Comparison of ENCODE assay signal across 7 cellular contexts in genomic region chr12:6338955-6339761, GRCh38. TPM values are rescaled to one million over a fixed set of nuclear protein-coding genes. Genes with fewer than 3 reads are reported as not detected.
DNase-seq lines count a peak whose midpoint lies in the region; TF ChIP-seq lines count a peak whose summit lies in the region.
"Had no signal": no experiment of that assay in that cellular context is flagged by ENCODE, and none has a peak within 500 bp of the region (broad histone marks: within the 10 kb centered on the region; RNA-seq: fewer than 3 reads in every experiment).

No MANE protein-coding gene starts in this region.

- peaks cover 40% of the 10 kb centered on the region for H3K4me1 Mint-ChIP-seq in activated T-helper 1 cell treated with anti-CD3 and anti-CD28 coated beads, Interleukin-12 subunit alpha, Interleukin-12 subunit beta, Interleukin-2, Interleukin-4 antibody, amounts not matched to agents 30 ng/mL and 10 ng/mL and 1 ng/mL, durations not matched to agents 14 hours and 24 hours and 36 hours (ENCODE audit: low read depth)

- no peak overlapping the region for H3K27ac Mint-ChIP-seq in activated T-helper 1 cell treated with anti-CD3 and anti-CD28 coated beads, Interleukin-12 subunit alpha, Interleukin-12 subunit beta, Interleukin-2, Interleukin-4 antibody, amounts not matched to agents 30 ng/mL and 10 ng/mL and 1 ng/mL, durations not matched to agents 14 hours and 24 hours and 36 hours
- H3K27ac Mint-ChIP-seq: effector memory CD8-positive, alpha-beta T cell had no signal

- H3K4me3 Mint-ChIP-seq in activated T-helper 1 cell treated with anti-CD3 and anti-CD28 coated beads, Interleukin-12 subunit alpha, Interleukin-12 subunit beta, Interleukin-2, Interleukin-4 antibody, amounts not matched to agents 30 ng/mL and 10 ng/mL and 1 ng/mL, durations not matched to agents 14 hours and 24 hours and 36 hours: no peak overlapping the region
- H3K4me3 Mint-ChIP-seq: effector memory CD8-positive, alpha-beta T cell had no signal

- H3K4me3 ChIP-seq in fibroblast of pulmonary artery (replicated peaks; ENCODE audit: low read depth, low read length): peak overlapping the region; percentile 100

- H3K9me3 Mint-ChIP-seq in activated T-helper 1 cell treated with anti-CD3 and anti-CD28 coated beads, Interleukin-12 subunit alpha, Interleukin-12 subunit beta, Interleukin-2, Interleukin-4 antibody, amounts not matched to agents 30 ng/mL and 10 ng/mL and 1 ng/mL, durations not matched to agents 14 hours and 24 hours and 36 hours: no peaks in the 10 kb centered on the region
- H3K9me3 Mint-ChIP-seq: effector memory CD8-positive, alpha-beta T cell had no signal

- intact Hi-C loops in activated T-helper 1 cell treated with anti-CD3 and anti-CD28 coated beads, Interleukin-12 subunit alpha, Interleukin-12 subunit beta, Interleukin-2, Interleukin-4 antibody, amounts not matched to agents 30 ng/mL and 10 ng/mL and 1 ng/mL, durations not matched to agents 14 hours and 24 hours and 36 hours (cut with micrococcal nuclease): loop anchor here (5.0 kb wide), 2 partner anchors 218 to 268 kb away; partner anchors contain the start of genes CHD4 and IFFO1

- no peak for TF ChIP-seq CTCF in fibroblast of pulmonary artery (IDR thresholded peaks at IDR 0.05; ENCODE audit: low read length, missing control alignments)

- H3K36me3 Mint-ChIP-seq in activated T-helper 1 cell treated with anti-CD3 and anti-CD28 coated beads, Interleukin-12 subunit alpha, Interleukin-12 subunit beta, Interleukin-2, Interleukin-4 antibody, amounts not matched to agents 30 ng/mL and 10 ng/mL and 1 ng/mL, durations not matched to agents 14 hours and 24 hours and 36 hours (ENCODE audit: low read depth): peaks cover 11% of the 10 kb centered on the region

- no peaks in the 10 kb centered on the region for H3K27me3 Mint-ChIP-seq in activated T-helper 1 cell treated with anti-CD3 and anti-CD28 coated beads, Interleukin-12 subunit alpha, Interleukin-12 subunit beta, Interleukin-2, Interleukin-4 antibody, amounts not matched to agents 30 ng/mL and 10 ng/mL and 1 ng/mL, durations not matched to agents 14 hours and 24 hours and 36 hours (ENCODE audit: insufficient read depth)
- H3K27me3 Mint-ChIP-seq: effector memory CD8-positive, alpha-beta T cell had no signal

- peak; percentile 40 for DNase-seq in NAMALWA (ENCODE audit: low spot score)
- peak; percentile 36 for DNase-seq in fibroblast of pulmonary artery (ENCODE audit: low read depth)
- no peak for DNase-seq in substantia nigra (lab: John Stamatoyannopoulos, UW)
- no peak for DNase-seq in MV-4-11 (lab: John Stamatoyannopoulos, UW)
- DNase-seq in DMS114 treated with DMSO at 0.1 percent for 48 hours (lab: John Stamatoyannopoulos, UW; ENCODE audit: unreplicated experiment): no peak
- no peak for DNase-seq in activated T-helper 1 cell treated with anti-CD3 and anti-CD28 coated beads, Interleukin-12 subunit alpha, Interleukin-12 subunit beta, Interleukin-2, Interleukin-4 antibody, amounts not matched to agents 30 ng/mL and 10 ng/mL and 1 ng/mL, durations not matched to agents 14 hours and 24 hours and 36 hours (ENCODE audit: low spot score)
- DNase-seq: effector memory CD8-positive, alpha-beta T cell had no signal

- peak overlapping the region; percentile 90 for H3K27ac ChIP-seq in substantia nigra (ENCODE audit: low read depth, low read length, poor library complexity, severe bottlenecking)

RNA-seq across cellular contexts. Expression of gene TNFRSF1A, which starts 2.7 kb away (rescaled TPM):
- 51.4 and 55.9 TPM in 2 replicates for total RNA-seq in activated T-helper 1 cell treated with anti-CD3 and anti-CD28 coated beads, Interleukin-12 subunit alpha, Interleukin-12 subunit beta, Interleukin-2, Interleukin-4 antibody, amounts not matched to agents 30 ng/mL and 10 ng/mL and 1 ng/mL, durations not matched to agents 14 hours and 24 hours and 36 hours

RNA-seq across cellular contexts. Expression of gene PLEKHG6, which starts 28.7 kb away (rescaled TPM):
- not detected in 2 replicates for total RNA-seq in activated T-helper 1 cell treated with anti-CD3 and anti-CD28 coated beads, Interleukin-12 subunit alpha, Interleukin-12 subunit beta, Interleukin-2, Interleukin-4 antibody, amounts not matched to agents 30 ng/mL and 10 ng/mL and 1 ng/mL, durations not matched to agents 14 hours and 24 hours and 36 hours

RNA-seq across cellular contexts. Expression of gene SCNN1A, which starts 36.2 kb away (rescaled TPM):
- 0.05 and 0.32 TPM in 2 replicates for total RNA-seq in activated T-helper 1 cell treated with anti-CD3 and anti-CD28 coated beads, Interleukin-12 subunit alpha, Interleukin-12 subunit beta, Interleukin-2, Interleukin-4 antibody, amounts not matched to agents 30 ng/mL and 10 ng/mL and 1 ng/mL, durations not matched to agents 14 hours and 24 hours and 36 hours

RNA-seq across cellular contexts. Expression of gene LTBR, which starts 44.8 kb away (rescaled TPM):
- total RNA-seq in activated T-helper 1 cell treated with anti-CD3 and anti-CD28 coated beads, Interleukin-12 subunit alpha, Interleukin-12 subunit beta, Interleukin-2, Interleukin-4 antibody, amounts not matched to agents 30 ng/mL and 10 ng/mL and 1 ng/mL, durations not matched to agents 14 hours and 24 hours and 36 hours: 0.64 and 1.3 TPM in 2 replicates

Comparison
In these comparisons a context has a peak if more than half of its experiments do, and no peak if none do; other contexts are left out.
1. DNase-seq: peak in NAMALWA (single experiment) and fibroblast of pulmonary artery (single experiment); none in substantia nigra (0 of 49), MV-4-11 (single experiment), DMS114 treated with DMSO at 0.1 percent for 48 hours (single experiment) and activated T-helper 1 cell treated with anti-CD3 and anti-CD28 coated beads, Interleukin-12 subunit alpha, Interleukin-12 subunit beta, Interleukin-2, Interleukin-4 antibody, amounts not matched to agents 30 ng/mL and 10 ng/mL and 1 ng/mL, durations not matched to agents 14 hours and 24 hours and 36 hours (single experiment).